Comparison of ENCODE assay signal across 13 cellular contexts in the genomic region with DNA sequence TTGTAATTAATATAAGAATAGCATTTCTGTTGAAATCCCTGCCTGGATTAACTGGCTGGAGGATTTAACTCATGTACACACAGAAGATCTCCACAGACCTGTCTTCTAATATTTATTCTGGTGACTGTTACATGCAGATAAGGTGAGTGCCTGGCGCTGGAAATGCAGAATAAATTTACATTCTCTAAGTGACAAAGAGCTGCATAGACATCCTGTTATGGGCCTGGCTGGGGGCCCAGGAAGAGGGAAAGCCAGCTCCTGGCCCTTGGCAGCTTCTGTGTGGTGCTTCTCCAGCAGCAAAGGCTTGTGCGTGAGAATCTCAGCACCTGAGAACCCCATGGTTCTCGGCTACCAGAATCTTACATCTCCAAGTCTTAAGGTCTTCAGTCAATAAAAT.
DNase-seq lines count a peak whose midpoint lies in the region; ATAC-seq and TF ChIP-seq lines count a peak whose summit lies in the region.
"Had no signal": no experiment of that assay in that cellular context is flagged by ENCODE, and none has a peak within 500 bp of the region (broad histone marks: within the 10 kb centered on the region; RNA-seq: fewer than 3 reads in every experiment).

No MANE protein-coding gene starts in this region.

- no peaks in the 10 kb centered on the region for H3K9me3 Mint-ChIP-seq in CD4-positive, alpha-beta T cell
- H3K9me3 Mint-ChIP-seq: activated naive CD4-positive, alpha-beta T cell treated with anti-CD3 and anti-CD28 coated beads, Interleukin-2, amount 50 U/mL, for 72 hours; memory B cell had no signal

- H3K27me3 ChIP-seq in cardiac muscle cell (no peaks in the 10 kb centered on the region), left ventricle myocardium inferior (ENCODE audit: low read depth) (peaks cover 63% of the 10 kb centered on the region), upper lobe of right lung (peaks cover 8% of the 10 kb centered on the region)
- H3K27me3 ChIP-seq in CD4-positive, alpha-beta T cell (ENCODE audit: control insufficient read depth, insufficient read depth, low read length): peaks cover 5% of the 10 kb centered on the region

- H3K36me3 Mint-ChIP-seq in CD4-positive, alpha-beta T cell (ENCODE audit: low read depth): no peaks in the 10 kb centered on the region
- H3K36me3 Mint-ChIP-seq: activated naive CD4-positive, alpha-beta T cell treated with anti-CD3 and anti-CD28 coated beads, Interleukin-2, amount 50 U/mL, for 72 hours; memory B cell had no signal

- no peak for TF ChIP-seq CTCF in cardiac muscle cell (IDR thresholded peaks at IDR 0.05; ENCODE audit: low read depth, low read length)
- TF ChIP-seq CTCF in left ventricle myocardium inferior (IDR thresholded peaks at IDR 0.05; ENCODE audit: borderline replicate concordance): no peak
- no peak for TF ChIP-seq CTCF in fibroblast of the aortic adventitia (IDR thresholded peaks at IDR 0.05; ENCODE audit: insufficient read depth, low read length)
- no peak for TF ChIP-seq CTCF in upper lobe of right lung (IDR thresholded peaks at IDR 0.05)
- TF ChIP-seq CTCF in CD4-positive, alpha-beta T cell (IDR thresholded peaks at IDR 0.05): no peak

- H3K36me3 ChIP-seq in cardiac muscle cell (no peaks in the 10 kb centered on the region), left ventricle myocardium inferior (no peaks in the 10 kb centered on the region), upper lobe of right lung (no peaks in the 10 kb centered on the region)

- no peaks in the 10 kb centered on the region for H3K4me1 Mint-ChIP-seq in CD4-positive, alpha-beta T cell (ENCODE audit: low read depth)
- H3K4me1 Mint-ChIP-seq: memory B cell had no signal

- CTCF ChIA-PET in CD4-positive, alpha-beta T cell (lab: Charles Lee): no interaction called here

- no peak overlapping the region for H3K4me3 Mint-ChIP-seq in CD4-positive, alpha-beta T cell
- H3K4me3 Mint-ChIP-seq: memory B cell had no signal

- no peak overlapping the region for H3K27ac Mint-ChIP-seq in CD4-positive, alpha-beta T cell
- H3K27ac Mint-ChIP-seq: activated naive CD4-positive, alpha-beta T cell treated with anti-CD3 and anti-CD28 coated beads, Interleukin-2, amount 50 U/mL, for 72 hours; memory B cell had no signal

- H3K9me3 ChIP-seq in cardiac muscle cell (ENCODE audit: low read depth): no peaks in the 10 kb centered on the region
- no peaks in the 10 kb centered on the region for H3K9me3 ChIP-seq in left ventricle myocardium inferior (replicated peaks)
- no peaks in the 10 kb centered on the region for H3K9me3 ChIP-seq in upper lobe of right lung
- no peaks in the 10 kb centered on the region for H3K9me3 ChIP-seq in CD4-positive, alpha-beta T cell (ENCODE audit: control insufficient read depth, low read length)
- H3K9me3 ChIP-seq: psoas muscle had no signal

- peak; percentile 18 to 50 for DNase-seq in cardiac muscle cell (ENCODE audit: low read depth in 1 of 2, low spot score in 1 of 2)
- no peak for DNase-seq in left ventricle myocardium inferior
- DNase-seq in NCI-H69 (lab: John Stamatoyannopoulos, UW): peak; percentile 64
- DNase-seq in fibroblast of the aortic adventitia (ENCODE audit: low read depth): peak; percentile 20
- DNase-seq in upper lobe of right lung: peak; percentile 39
- DNase-seq in CD4-positive, alpha-beta T cell: no peak
- DNase-seq in T-helper 2 cell: no peak
- DNase-seq in anterior cingulate cortex (lab: John Stamatoyannopoulos, UW): no peak
- DNase-seq: effector CD4-positive, alpha-beta T cell; KBM-7; psoas muscle had no signal

- H3K4me3 ChIP-seq in cardiac muscle cell: no peak overlapping the region
- H3K4me3 ChIP-seq in left ventricle myocardium inferior: no peak overlapping the region
- no peak overlapping the region for H3K4me3 ChIP-seq in fibroblast of the aortic adventitia (ENCODE audit: low read depth, low read length)
- H3K4me3 ChIP-seq in upper lobe of right lung: no peak overlapping the region
- H3K4me3 ChIP-seq: psoas muscle had no signal

- peaks cover 9% of the 10 kb centered on the region for H3K4me1 ChIP-seq in cardiac muscle cell (ENCODE audit: low read depth)
- peaks cover 10% of the 10 kb centered on the region for H3K4me1 ChIP-seq in left ventricle myocardium inferior
- no peaks in the 10 kb centered on the region for H3K4me1 ChIP-seq in upper lobe of right lung
- H3K4me1 ChIP-seq: psoas muscle had no signal

- H3K27me3 Mint-ChIP-seq in CD4-positive, alpha-beta T cell: peaks cover 18% of the 10 kb centered on the region

- intact Hi-C loops in left ventricle myocardium inferior (cut with micrococcal nuclease) (no loop called here), upper lobe of right lung (cut with DNase I) (no loop called here)
- intact Hi-C loops in CD4-positive, alpha-beta T cell (cut with DNase I, micrococcal nuclease): no loop called here

- H3K27ac ChIP-seq in cardiac muscle cell: no peak overlapping the region
- no peak overlapping the region for H3K27ac ChIP-seq in left ventricle myocardium inferior (replicated peaks)
- no peak overlapping the region for H3K27ac ChIP-seq in upper lobe of right lung
- no peak overlapping the region for H3K27ac ChIP-seq in CD4-positive, alpha-beta T cell (ENCODE audit: low read depth, low read length)
- H3K27ac ChIP-seq: psoas muscle had no signal

- POLR2A ChIA-PET in CD4-positive, alpha-beta T cell (lab: Charles Lee): no interaction called here

- ATAC-seq in upper lobe of right lung: no peak
- no peak for ATAC-seq in CD4-positive, alpha-beta T cell (ENCODE audit: poor library complexity)
- ATAC-seq: activated naive CD4-positive, alpha-beta T cell treated with anti-CD3 and anti-CD28 coated beads, Interleukin-2, amount 50 U/mL, for 72 hours; psoas muscle had no signal

Comparison
In these comparisons a context has a peak if more than half of its experiments do, and no peak if none do; other contexts are left out.
1. DNase-seq: peak in cardiac muscle cell (2 of 2), NCI-H69 (single experiment), fibroblast of the aortic adventitia (single experiment) and upper lobe of right lung (single experiment); none in left ventricle myocardium inferior (single experiment), CD4-positive, alpha-beta T cell (0 of 10), T-helper 2 cell (0 of 5) and anterior cingulate cortex (0 of 58).